ENCODE assay signal across 1 cellular context in the genomic region with DNA sequence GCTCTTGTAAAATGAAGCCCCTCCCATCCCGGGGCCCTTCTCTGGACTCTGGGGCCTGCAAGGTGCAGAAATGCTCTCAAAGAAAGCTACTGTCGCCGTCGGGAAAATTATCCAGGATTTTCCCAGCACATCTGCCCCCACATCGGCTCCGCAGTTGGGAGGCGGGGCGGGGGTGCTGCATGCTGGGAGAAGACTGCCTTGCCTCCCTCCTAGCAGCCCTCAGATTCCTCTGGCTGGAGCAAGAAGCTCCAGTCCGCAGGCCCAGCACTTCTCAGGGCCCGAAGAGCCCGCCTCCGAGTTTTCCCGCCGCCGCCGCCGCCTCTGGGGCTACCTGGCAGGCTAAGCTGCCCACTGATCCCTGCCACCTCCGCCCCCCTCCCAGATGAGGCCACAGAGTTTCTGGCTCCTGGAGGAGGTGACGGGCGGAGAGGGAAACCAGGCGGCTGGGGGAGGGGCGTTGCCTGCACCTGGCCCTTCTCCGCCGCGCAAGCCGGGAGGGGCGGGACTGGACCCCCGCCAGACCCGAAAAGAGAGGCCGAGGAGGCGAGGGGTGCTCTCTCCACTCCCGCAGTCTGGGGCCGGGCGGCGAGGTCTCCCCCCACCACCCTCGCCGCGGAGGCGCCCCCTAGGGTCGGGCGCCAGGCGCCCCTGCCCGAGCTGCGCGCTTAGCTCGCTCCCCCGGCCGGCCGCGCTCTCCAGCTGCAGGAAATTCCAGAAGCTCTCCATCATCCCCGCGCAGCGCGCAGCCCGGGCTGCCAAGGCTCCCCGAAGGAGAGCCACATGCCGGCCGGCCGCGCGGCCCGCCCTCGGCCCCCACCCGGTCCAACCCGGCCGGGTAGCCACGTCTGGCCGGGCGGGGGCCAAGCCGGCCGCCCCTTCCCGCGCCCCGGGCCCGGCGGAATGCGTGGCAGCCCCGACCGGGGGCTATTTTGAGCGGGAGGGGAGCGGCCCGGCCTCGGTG.
A peak's percentile ranks its signal among the peaks of the same experiment; 100 is the strongest.
TF ChIP-seq lines count a peak whose summit lies in the region.

No MANE protein-coding gene starts in this region.

TF ChIP-seq in HepG2, 621 proteins besides CTCF, POLR2A, EP300 and RAD21 (continued from another document and continues in another):
- TF ChIP-seq, protein P1, sequence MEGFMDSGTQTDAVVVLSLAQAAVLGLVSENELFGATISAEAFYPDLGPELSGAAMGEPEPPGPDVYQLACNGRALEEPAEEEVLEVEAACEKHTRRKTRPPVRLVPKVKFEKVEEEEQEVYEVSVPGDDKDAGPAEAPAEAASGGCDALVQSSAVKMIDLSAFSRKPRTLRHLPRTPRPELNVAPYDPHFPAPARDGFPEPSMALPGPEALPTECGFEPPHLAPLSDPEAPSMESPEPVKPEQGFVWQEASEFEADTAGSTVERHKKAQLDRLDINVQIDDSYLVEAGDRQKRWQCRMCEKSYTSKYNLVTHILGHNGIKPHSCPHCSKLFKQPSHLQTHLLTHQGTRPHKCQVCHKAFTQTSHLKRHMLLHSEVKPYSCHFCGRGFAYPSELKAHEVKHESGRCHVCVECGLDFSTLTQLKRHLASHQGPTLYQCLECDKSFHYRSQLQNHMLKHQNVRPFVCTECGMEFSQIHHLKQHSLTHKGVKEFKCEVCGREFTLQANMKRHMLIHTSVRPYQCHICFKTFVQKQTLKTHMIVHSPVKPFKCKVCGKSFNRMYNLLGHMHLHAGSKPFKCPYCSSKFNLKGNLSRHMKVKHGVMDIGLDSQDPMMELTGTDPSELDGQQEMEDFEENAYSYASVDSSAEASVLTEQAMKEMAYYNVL (CRISPR knock-in tag; IDR thresholded peaks at IDR 0.05; ENCODE audit: borderline replicate concordance) = 0 out of 2 replicates have a peak, but pooled peaks have one; percentile 47
- TF ChIP-seq ZSCAN31 (CRISPR knock-in tag; IDR thresholded peaks at IDR 0.05; ENCODE audit: low read depth) (0 out of 2 replicates have a peak, but pooled peaks have one; percentile 37), ZFP91 (CRISPR knock-in tag; IDR thresholded peaks at IDR 0.05; ENCODE audit: borderline replicate concordance) (peak; percentile 55; the same call in 1 of the 2 replicates), ZNF543 (CRISPR knock-in tag; IDR thresholded peaks at IDR 0.05) (0 out of 2 replicates have a peak, but pooled peaks have one; percentile 28), ZNF235 (CRISPR knock-in tag; IDR thresholded peaks at IDR 0.05; ENCODE audit: borderline replicate concordance) (peak; percentile 76; the same call in 1 of the 2 replicates), MEIS2 (CRISPR knock-in tag; IDR thresholded peaks at IDR 0.05) (0 out of 2 replicates have a peak, but pooled peaks have one; percentile 3), GABPA (IDR thresholded peaks at IDR 0.05; ENCODE audit: low read depth, low read length) (no peak), GABPA (CRISPR knock-in tag; IDR thresholded peaks at IDR 0.05; ENCODE audit: low read depth) (no peak), ZNF574 (CRISPR knock-in tag; IDR thresholded peaks at IDR 0.05) (peak; percentile 3; the same call in 1 of the 2 replicates), SP4 (CRISPR knock-in tag; IDR thresholded peaks at IDR 0.05) (peak; percentile 39; the same call in 1 of the 2 replicates), ZFP36 (IDR thresholded peaks at IDR 0.05; ENCODE audit: borderline replicate concordance, low read depth, low read length, partially characterized antibody) (no peak), CREB1 (IDR thresholded peaks at IDR 0.05) (no peak), CREB1 (CRISPR knock-in tag; IDR thresholded peaks at IDR 0.05) (no peak), ZNF572 (CRISPR knock-in tag; IDR thresholded peaks at IDR 0.05) (no peak), POLR2G (IDR thresholded peaks at IDR 0.05; ENCODE audit: low read depth, low read length) (no peak; the same call in 1 of the 2 replicates), NONO (IDR thresholded peaks at IDR 0.05) (no peak), NONO (CRISPR knock-in tag; conservative IDR thresholded peaks at IDR 0.05) (no peak; the same call in 1 of the 2 replicates), WIZ (CRISPR knock-in tag; IDR thresholded peaks at IDR 0.05) (no peak), ASH2L (IDR thresholded peaks at IDR 0.05; ENCODE audit: insufficient read length, low read depth, low read length) (peak; percentile 33), ZBTB7A (CRISPR knock-in tag; IDR thresholded peaks at IDR 0.05) (0 out of 2 replicates have a peak, but pooled peaks have one; percentile 24), ZNF556 (CRISPR knock-in tag; IDR thresholded peaks at IDR 0.05; ENCODE audit: borderline replicate concordance) (no peak), ZNF281 (CRISPR knock-in tag; IDR thresholded peaks at IDR 0.05; ENCODE audit: borderline replicate concordance) (peak; percentile 71), ZNF687 (CRISPR knock-in tag; IDR thresholded peaks at IDR 0.05) (peak; percentile 57; the same call in 1 of the 2 replicates), TARDBP (CRISPR knock-in tag; IDR thresholded peaks at IDR 0.05) (no peak), RBFOX2 (IDR thresholded peaks at IDR 0.05; ENCODE audit: low read depth, low read length) (peak; percentile 58), FOXK2 (IDR thresholded peaks at IDR 0.05) (no peak), TP53 (CRISPR knock-in tag; conservative IDR thresholded peaks at IDR 0.05) (no peak), CHD4 (IDR thresholded peaks at IDR 0.05; ENCODE audit: borderline replicate concordance, low read length) (0 out of 2 replicates have a peak, but pooled peaks have one; percentile 9), MYC (CRISPR knock-in tag; IDR thresholded peaks at IDR 0.05; ENCODE audit: borderline replicate concordance) (0 out of 2 replicates have a peak, but pooled peaks have one; percentile 11), HNRNPK (IDR thresholded peaks at IDR 0.05; ENCODE audit: low read depth, low read length, poor library complexity, severe bottlenecking) (peak; percentile 7), ZNF563 (CRISPR knock-in tag; IDR thresholded peaks at IDR 0.05) (peak; percentile 35; the same call in 1 of the 2 replicates), SAP130 (CRISPR knock-in tag; IDR thresholded peaks at IDR 0.05; ENCODE audit: low read depth) (peak; percentile 9; the same call in 1 of the 2 replicates), KDM4B (CRISPR knock-in tag; IDR thresholded peaks at IDR 0.05) (0 out of 2 replicates have a peak, but pooled peaks have one; percentile 29), TOE1 (CRISPR knock-in tag; IDR thresholded peaks at IDR 0.05) (no peak), THAP11 (CRISPR knock-in tag; IDR thresholded peaks at IDR 0.05) (0 out of 2 replicates have a peak, but pooled peaks have one; percentile 6), HOXA3 (CRISPR knock-in tag; IDR thresholded peaks at IDR 0.05) (peak; percentile 42), NCOA1 (CRISPR knock-in tag; IDR thresholded peaks at IDR 0.05) (peak; percentile 68; the same call in 1 of the 2 replicates), HNRNPLL (IDR thresholded peaks at IDR 0.05; ENCODE audit: low read depth, low read length, poor library complexity, severe bottlenecking) (peak; percentile 21)
- TF ChIP-seq, protein P2, sequence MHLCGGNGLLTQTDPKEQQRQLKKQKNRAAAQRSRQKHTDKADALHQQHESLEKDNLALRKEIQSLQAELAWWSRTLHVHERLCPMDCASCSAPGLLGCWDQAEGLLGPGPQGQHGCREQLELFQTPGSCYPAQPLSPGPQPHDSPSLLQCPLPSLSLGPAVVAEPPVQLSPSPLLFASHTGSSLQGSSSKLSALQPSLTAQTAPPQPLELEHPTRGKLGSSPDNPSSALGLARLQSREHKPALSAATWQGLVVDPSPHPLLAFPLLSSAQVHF (CRISPR knock-in tag; IDR thresholded peaks at IDR 0.05) = no peak
- TF ChIP-seq, protein P3, sequence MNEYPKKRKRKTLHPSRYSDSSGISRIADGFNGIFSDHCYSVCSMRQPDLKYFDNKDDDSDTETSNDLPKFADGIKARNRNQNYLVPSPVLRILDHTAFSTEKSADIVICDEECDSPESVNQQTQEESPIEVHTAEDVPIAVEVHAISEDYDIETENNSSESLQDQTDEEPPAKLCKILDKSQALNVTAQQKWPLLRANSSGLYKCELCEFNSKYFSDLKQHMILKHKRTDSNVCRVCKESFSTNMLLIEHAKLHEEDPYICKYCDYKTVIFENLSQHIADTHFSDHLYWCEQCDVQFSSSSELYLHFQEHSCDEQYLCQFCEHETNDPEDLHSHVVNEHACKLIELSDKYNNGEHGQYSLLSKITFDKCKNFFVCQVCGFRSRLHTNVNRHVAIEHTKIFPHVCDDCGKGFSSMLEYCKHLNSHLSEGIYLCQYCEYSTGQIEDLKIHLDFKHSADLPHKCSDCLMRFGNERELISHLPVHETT (CRISPR knock-in tag; conservative IDR thresholded peaks at IDR 0.05) = no peak
- TF ChIP-seq, protein P4, sequence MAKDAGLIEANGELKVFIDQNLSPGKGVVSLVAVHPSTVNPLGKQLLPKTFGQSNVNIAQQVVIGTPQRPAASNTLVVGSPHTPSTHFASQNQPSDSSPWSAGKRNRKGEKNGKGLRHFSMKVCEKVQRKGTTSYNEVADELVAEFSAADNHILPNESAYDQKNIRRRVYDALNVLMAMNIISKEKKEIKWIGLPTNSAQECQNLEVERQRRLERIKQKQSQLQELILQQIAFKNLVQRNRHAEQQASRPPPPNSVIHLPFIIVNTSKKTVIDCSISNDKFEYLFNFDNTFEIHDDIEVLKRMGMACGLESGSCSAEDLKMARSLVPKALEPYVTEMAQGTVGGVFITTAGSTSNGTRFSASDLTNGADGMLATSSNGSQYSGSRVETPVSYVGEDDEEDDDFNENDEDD (CRISPR knock-in tag; IDR thresholded peaks at IDR 0.05; ENCODE audit: borderline replicate concordance) = peak; percentile 24; the same call in 1 of the 2 replicates
